ENCODE assay signal across 7 cellular contexts in genomic region chr9:99105152-99106043, GRCh38. TPM values are rescaled to one million over a fixed set of nuclear protein-coding genes. Genes with fewer than 3 reads are reported as not detected.
DNase-seq lines count a peak whose midpoint lies in the region; ATAC-seq and TF ChIP-seq lines count a peak whose summit lies in the region.

No MANE protein-coding gene starts in this region.

- no peak overlapping the region for H2AFZ ChIP-seq in GM23338

- H3K4me1 ChIP-seq in GM23338 (ENCODE audit: insufficient read depth) (peaks cover 41% of the 10 kb centered on the region), liver (ENCODE audit: control insufficient read depth in 4 of 4, insufficient read depth in 4 of 4, low read length in 3 of 4) (peaks cover 0 to 20% (median 10%) of the 10 kb centered on the region in 4 donors)

- WGBS in liver = under 1% methylated on average over 118 of the region's 118 CpGs

- TF ChIP-seq RAD21 in liver (IDR thresholded peaks at IDR 0.05) = no peak

- peak; percentile 62 for DNase-seq in GM23338 (ENCODE audit: low spot score)
- peak; percentile 60 for DNase-seq in KBM-7
- peak; percentile 13 for DNase-seq in activated CD4-positive, alpha-beta T cell treated with anti-CD3 and anti-CD28 coated beads for 1 hour
- DNase-seq in dermis blood vessel endothelial cell = peak; percentile 75
- DNase-seq in stimulated activated CD8-positive, alpha-beta memory T cell treated with anti-CD3 and anti-CD28 coated beads, Interleukin-2, amount 100 ng/mL, for 48 hours (ENCODE audit: low read depth in 2 of 2) = peak; percentile 17 to 38

- H3K27me3 Mint-ChIP-seq in GM23338 (ENCODE audit: insufficient read depth, low read depth, poor library complexity) = peaks cover 3% of the 10 kb centered on the region

- peak overlapping the region; percentile 81 for H3K4me2 ChIP-seq in GM23338

- H3K4me3 ChIP-seq in GM23338 = peak overlapping the region; percentile 79
- H3K4me3 ChIP-seq in liver (ENCODE audit: low read depth in 1 of 3, low read length in 3 of 3) = peak overlapping the region; percentile 72 to 98 (median 82)

- peak overlapping the region; percentile 85 for H3K4me3 Mint-ChIP-seq in GM23338

- TF ChIP-seq POLR2A in GM15510 (IDR thresholded peaks at IDR 0.05; ENCODE audit: borderline replicate concordance, extremely low read depth, insufficient read length) = peak; percentile 88

- H3K9ac ChIP-seq in liver (ENCODE audit: low read depth in 1 of 2, low read length in 2 of 2) = peak overlapping the region; percentile 73 to 79

- TF ChIP-seq CTCF in GM23338 (conservative IDR thresholded peaks at IDR 0.05; ENCODE audit: low read depth in 2 of 2) (no peak), liver (IDR thresholded peaks at IDR 0.05; ENCODE audit: low read depth, low read length, missing input control) (peak; percentile 10)

- H3K27me3 ChIP-seq in GM23338 (ENCODE audit: insufficient read depth) (peaks cover 25% of the 10 kb centered on the region), liver (ENCODE audit: control insufficient read depth in 4 of 4, insufficient read depth in 4 of 4, low read length in 3 of 4) (no peaks in the 10 kb centered on the region)

- H3K9me3 ChIP-seq in liver (ENCODE audit: control insufficient read depth in 4 of 4, low read length in 3 of 4) = no peaks in the 10 kb centered on the region

- no peaks in the 10 kb centered on the region for H3K9me3 Mint-ChIP-seq in GM23338

- peaks cover 30% of the 10 kb centered on the region for H4K20me1 ChIP-seq in GM23338 (replicated peaks; ENCODE audit: insufficient read depth)

- H3K4me1 Mint-ChIP-seq in GM23338 = peaks cover 37% of the 10 kb centered on the region

- H3K36me3 Mint-ChIP-seq in GM23338 (ENCODE audit: low read depth) = no peaks in the 10 kb centered on the region; the same call in 2 of the 3 replicates

- no peaks in the 10 kb centered on the region for H3K9me2 ChIP-seq in GM23338 (ENCODE audit: insufficient read depth)

- in situ Hi-C loops in KBM-7 (cut with MboI; ENCODE audit: low pct_unique_long_range_greater_than_20kb, low sequenced_read_pairs) = no loop called here

- peaks cover 12% of the 10 kb centered on the region for H3F3A ChIP-seq in GM23338 (replicated peaks; ENCODE audit: low read depth)

- ATAC-seq in GM23338 = peak; percentile 29

- H3K27ac Mint-ChIP-seq in GM23338 = 0 out of 2 replicates have a peak overlapping the region, but pooled peaks have one; percentile 2

- peaks cover 48% of the 10 kb centered on the region for H3K79me2 ChIP-seq in GM23338 (replicated peaks; ENCODE audit: insufficient read depth)

- no peaks in the 10 kb centered on the region for H3K36me3 ChIP-seq in GM23338 (ENCODE audit: insufficient read depth)
- H3K36me3 ChIP-seq in liver (ENCODE audit: control insufficient read depth in 4 of 4, insufficient read depth in 3 of 4, low read depth in 1 of 4, low read length in 3 of 4) = no peaks in the 10 kb centered on the region

- H3K27ac ChIP-seq in GM23338 (ENCODE audit: low read depth) (no peak overlapping the region), liver (ENCODE audit: low read depth in 1 of 2, low read length in 2 of 2) (peak overlapping the region; percentile 76 to 79)

TF ChIP-seq in GM23338, 12 proteins besides CTCF, POLR2A, EP300 and RAD21 (continues in another document):
- TF ChIP-seq STAT1 (IDR thresholded peaks at IDR 0.05; ENCODE audit: unreplicated experiment) (no peak), ETS1 (IDR thresholded peaks at IDR 0.05) (no peak), ZNF331 (CRISPR knock-in tag; IDR thresholded peaks at IDR 0.05; ENCODE audit: low read depth) (no peak), JUNB (IDR thresholded peaks at IDR 0.05; ENCODE audit: unreplicated experiment) (no peak), ZNF114 (CRISPR knock-in tag; IDR thresholded peaks at IDR 0.05) (no peak), POLR2AphosphoS5 (IDR thresholded peaks at IDR 0.05; ENCODE audit: low read depth) (no peak), EZH2phosphoT487 (IDR thresholded peaks at IDR 0.05; ENCODE audit: unreplicated experiment) (no peak), REST (IDR thresholded peaks at IDR 0.05; ENCODE audit: unreplicated experiment) (no peak)

TF ChIP-seq in liver, 16 proteins besides CTCF, POLR2A, EP300 and RAD21:
- no peak for TF ChIP-seq SP1 (IDR thresholded peaks at IDR 0.05)
- TF ChIP-seq EGR1 (IDR thresholded peaks at IDR 0.05; ENCODE audit: low read depth in 2 of 2) = peak; percentile 70 to 72
- peak; percentile 35 for TF ChIP-seq REST (IDR thresholded peaks at IDR 0.05)

RNA-seq across cellular contexts. Expression of gene TGFBR1, which starts 0.5 kb away (rescaled TPM):
- 39.5 and 40.2 TPM in 2 replicates for total RNA-seq in GM23338 (2014; rRNA removed; shearing (Covaris generic))
- polyA plus RNA-seq in GM23338 (2016; fragmentation: Nextera tagmentation; extraction: Ambion mirVana) (8.3 and 9.3 TPM in 2 replicates), liver (1 to 10 TPM; 3.1 to 4.5 TPM)
- total RNA-seq in dermis blood vessel endothelial cell (17.0 and 18.4 TPM in 2 replicates), liver (10 to 100 TPM; 17.6 to 18.2 TPM)

Comparison
In these comparisons a context has a peak if more than half of its experiments do, and no peak if none do; other contexts are left out.
1. DNase-seq: peak in every context shown above with its lines; median percentile 75 in dermis blood vessel endothelial cell; 62 in GM23338; 60 in KBM-7; 28 in stimulated activated CD8-positive, alpha-beta memory T cell treated with anti-CD3 and anti-CD28 coated beads, Interleukin-2, amount 100 ng/mL, for 48 hours; 13 in activated CD4-positive, alpha-beta T cell treated with anti-CD3 and anti-CD28 coated beads for 1 hour.